Comparison of ENCODE assay signal across 8 cellular contexts in the genomic region with DNA sequence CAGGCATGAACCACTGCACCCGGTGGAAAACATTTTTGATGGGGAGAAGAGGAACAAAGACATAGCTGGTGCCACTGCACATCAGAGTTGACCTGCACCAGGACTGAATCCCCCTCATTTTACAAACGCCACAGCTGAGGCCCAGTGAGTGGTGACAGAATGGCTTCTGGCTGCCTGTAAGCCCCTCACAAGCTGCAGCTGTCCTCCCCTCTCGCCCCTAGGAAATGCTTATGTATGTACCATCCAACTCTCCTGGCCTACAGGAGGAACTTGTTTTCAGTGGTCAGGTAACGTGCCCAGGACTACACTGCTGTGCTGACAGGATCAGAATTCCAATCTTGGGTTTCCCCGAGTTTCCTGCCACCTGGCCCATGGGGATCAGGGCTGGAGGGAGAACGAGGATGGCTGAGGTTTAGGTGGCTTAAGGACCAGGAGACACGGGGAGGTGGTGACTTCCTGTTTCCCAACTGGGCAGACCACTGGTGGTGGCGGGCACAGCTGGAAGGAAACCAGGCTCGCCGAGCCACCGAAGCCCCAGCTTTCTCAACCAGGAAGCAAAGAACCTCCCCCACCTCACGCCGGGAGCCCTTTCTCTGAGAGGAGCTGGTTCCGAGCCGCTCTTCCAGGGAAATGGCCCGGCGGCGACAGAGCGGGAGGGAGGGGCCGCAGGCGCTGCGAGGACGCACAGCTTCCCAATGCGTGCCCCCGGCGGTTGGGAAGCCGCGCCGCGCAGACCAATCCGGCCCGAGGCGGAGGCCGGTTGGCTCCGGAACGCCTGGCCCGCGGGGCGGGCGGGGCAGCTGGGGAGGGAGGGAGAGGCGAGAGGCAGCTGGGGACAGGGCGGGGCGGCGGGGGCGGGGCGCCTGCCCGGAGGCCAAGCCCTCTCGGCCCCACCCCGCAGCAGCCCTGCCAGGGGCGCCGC. TPM values are rescaled to one million over a fixed set of nuclear protein-coding genes. Genes with fewer than 3 reads are reported as not detected.
DNase-seq lines count a peak whose midpoint lies in the region; ATAC-seq and TF ChIP-seq lines count a peak whose summit lies in the region.

No MANE protein-coding gene starts in this region.

- H3K27me3 ChIP-seq in ACC112 (ENCODE audit: insufficient read depth, low read length) = no peaks in the 10 kb centered on the region

- TF ChIP-seq CTCF in VCaP (conservative IDR thresholded peaks at IDR 0.05) = no peak

- intact Hi-C loops in left colon (cut with DNase I, micrococcal nuclease) = no loop called here

- ATAC-seq in GM18517 (IDR thresholded peaks at IDR 0.05; ENCODE audit: unreplicated experiment) = peak; percentile 57
- peak; percentile 57 for ATAC-seq in HG03064 (IDR thresholded peaks at IDR 0.05; ENCODE audit: low read depth, unreplicated experiment)
- ATAC-seq in left colon = peak; percentile 85

- H3K27ac ChIP-seq in ACC112 (ENCODE audit: low read depth, low read length) (peak overlapping the region; percentile 85), VCaP (peak overlapping the region; percentile 96), cingulate gyrus (ENCODE audit: low read depth, low read length) (peak overlapping the region; percentile 93)

- peak overlapping the region; percentile 99 for H3K4me3 ChIP-seq in ACC112 (ENCODE audit: low read depth, low read length)

- peak; percentile 84 for DNase-seq in NCI-H2171 treated with DMSO at 0.1 percent for 48 hours (lab: John Stamatoyannopoulos, UW)
- peak; percentile 94 to 96 for DNase-seq in left colon
- peak; percentile 73 to 81 for DNase-seq in stimulated activated CD4-positive, alpha-beta T cell treated with anti-CD3 and anti-CD28 coated beads, Interleukin-15, amount 100 ng/mL, for 48 hours (ENCODE audit: low read depth in 2 of 2)

- no peaks in the 10 kb centered on the region for H3K36me3 ChIP-seq in ACC112 (ENCODE audit: insufficient read depth, low read length)

- peak overlapping the region; percentile 83 for H2AFZ ChIP-seq in ACC112 (ENCODE audit: low read length, unreplicated experiment)

- peaks cover 5% of the 10 kb centered on the region for H3K4me1 ChIP-seq in ACC112 (ENCODE audit: control insufficient read depth, insufficient read depth, low read length, unreplicated experiment)

- H3K79me2 ChIP-seq in ACC112 (ENCODE audit: control insufficient read depth, insufficient read depth, low read length, unreplicated experiment) = peaks cover 14% of the 10 kb centered on the region

RNA-seq across cellular contexts. Expression of gene LRFN4, which starts 1.0 kb away (rescaled TPM):
- total RNA-seq in left colon = 10 to 100 TPM; 32.7 to 46.3 TPM

RNA-seq across cellular contexts. Expression of gene RCE1, which starts 12.6 kb away (rescaled TPM):
- 10 to 100 TPM; 25.5 to 28.3 TPM for total RNA-seq in left colon

Comparison
In these comparisons a context has a peak if more than half of its experiments do, and no peak if none do; other contexts are left out.
1. Peak in every context shown above with its lines: DNase-seq, ATAC-seq, H3K4me3 ChIP-seq and H3K27ac ChIP-seq.